8 cellular contexts compared by ENCODE assay signal in the genomic region with DNA sequence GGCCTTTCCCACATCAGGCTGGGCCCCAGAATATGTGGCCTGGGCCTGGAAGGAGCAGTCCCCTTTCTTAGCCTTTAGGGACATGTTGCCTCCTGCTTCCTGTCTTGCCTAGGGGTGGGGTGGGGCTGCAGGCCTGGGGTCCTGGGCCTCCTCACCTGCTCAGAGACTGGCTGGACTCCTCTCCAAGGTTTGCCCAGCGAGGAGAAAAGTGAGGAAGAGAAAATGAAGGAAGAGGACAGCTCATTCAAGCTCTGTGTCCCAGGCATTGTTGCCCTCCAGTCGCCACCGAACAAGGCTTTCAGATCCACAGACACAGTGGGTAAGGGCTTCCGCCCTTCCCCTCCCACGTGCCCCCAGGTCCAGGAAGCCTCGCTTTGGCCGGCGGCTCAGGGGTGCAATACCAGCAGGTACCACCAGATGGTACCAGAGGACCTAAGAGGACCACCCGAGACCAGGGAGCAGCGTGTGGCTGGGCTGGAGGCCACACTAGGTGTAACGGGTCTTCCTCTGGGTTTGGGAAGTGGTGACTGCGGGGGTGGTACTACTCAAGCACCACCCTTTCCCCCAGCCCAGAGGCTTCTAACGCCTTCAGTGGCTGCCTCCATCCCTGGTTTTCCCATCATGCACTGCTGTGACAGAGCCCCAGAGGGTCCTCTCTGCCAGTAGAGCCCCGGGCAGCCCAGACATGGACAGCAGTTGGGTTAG. TPM values are rescaled to one million over a fixed set of nuclear protein-coding genes. Genes with fewer than 3 reads are reported as not detected.
DNase-seq lines count a peak whose midpoint lies in the region; ATAC-seq, FAIRE-seq and TF ChIP-seq lines count a peak whose summit lies in the region.

No MANE protein-coding gene starts in this region.

- no peaks in the 10 kb centered on the region for H3K9me3 ChIP-seq in CD8-positive, alpha-beta memory T cell (ENCODE audit: low read length)
- H3K9me3 ChIP-seq in SJCRH30 (replicated peaks) = no peaks in the 10 kb centered on the region
- H3K9me3 ChIP-seq in ovary = no peaks in the 10 kb centered on the region
- no peaks in the 10 kb centered on the region for H3K9me3 ChIP-seq in transverse colon

- in situ Hi-C loops in transverse colon (cut with MboI; ENCODE audit: low pct_ligation_motif_present in 1 of 4, low pct_unique_long_range_greater_than_20kb in 1 of 4, low sequenced_read_pairs in 3 of 4) = loop anchor here in 3 of 4 donors (5.0 to 10.0 kb wide), 2 partner anchors 117 to 119 kb away; no protein-coding TSS in a partner anchor

- H3K27ac ChIP-seq in CD8-positive, alpha-beta memory T cell (ENCODE audit: low read depth, low read length) = no peak overlapping the region
- no peak overlapping the region for H3K27ac ChIP-seq in SJCRH30
- no peak overlapping the region for H3K27ac ChIP-seq in ovary
- H3K27ac ChIP-seq in transverse colon = no peak overlapping the region

- peak overlapping the region; percentile 80 to 96 (median 90) for H3K27ac Mint-ChIP-seq in CD8-positive, alpha-beta memory T cell

- POLR2A ChIA-PET in CD8-positive, alpha-beta memory T cell (lab: Charles Lee) = interaction anchor here (0.6 to 1.0 kb wide), 3 partner anchors 21 to 261 kb away, joined by 3 to 8 read pairs (median 3); partner anchors contain the start of gene ITPR3

- CTCF ChIA-PET in CD8-positive, alpha-beta memory T cell (lab: Charles Lee) = interaction anchor here (0.7 to 3.9 kb wide), 21 partner anchors 8 to 478 kb away, joined by 3 to 29 read pairs (median 4); partner anchors contain the start of genes ITPR3 and UQCC2

- TF ChIP-seq POLR2A in ovary (IDR thresholded peaks at IDR 0.05) (no peak), transverse colon (IDR thresholded peaks at IDR 0.05) (no peak)

- H3K27me3 Mint-ChIP-seq in CD8-positive, alpha-beta memory T cell = no peaks in the 10 kb centered on the region

- peaks cover 13% of the 10 kb centered on the region for H3K4me1 ChIP-seq in CD8-positive, alpha-beta memory T cell (ENCODE audit: insufficient read depth, low read length)
- H3K4me1 ChIP-seq in SJCRH30 = peaks cover 20% of the 10 kb centered on the region
- peaks cover 13% of the 10 kb centered on the region for H3K4me1 ChIP-seq in ovary (ENCODE audit: insufficient read depth)
- H3K4me1 ChIP-seq in transverse colon = peaks cover 23 to 28% (median 27%) of the 10 kb centered on the region in 4 donors

- peaks cover 14 to 19% (median 16%) of the 10 kb centered on the region in 3 donors for H3K4me1 Mint-ChIP-seq in CD8-positive, alpha-beta memory T cell

- TF ChIP-seq EP300 in ovary (IDR thresholded peaks at IDR 0.05) = no peak
- no peak for TF ChIP-seq EP300 in transverse colon (IDR thresholded peaks at IDR 0.05; ENCODE audit: low read depth)

- TF ChIP-seq CTCF in LNCaP clone FGC (IDR thresholded peaks at IDR 0.05; ENCODE audit: control insufficient read depth, extremely low read depth, insufficient read depth) = peak; percentile 83
- peak; percentile 95 to 99 (median 96) for TF ChIP-seq CTCF in ovary (IDR thresholded peaks at IDR 0.05)
- peak; percentile 97 to 100 (median 99) for TF ChIP-seq CTCF in transverse colon (IDR thresholded peaks at IDR 0.05)

- peak; percentile 47 for ATAC-seq in GM21367 (IDR thresholded peaks at IDR 0.05; ENCODE audit: unreplicated experiment)

- whole genome bisulfite sequencing in ovary, 3 donors = 11 to 12% (median 12%) methylated on average over 14 of the region's 14 CpGs
- 0 to 11% methylated on average over 2 to 14 of the region's 14 CpGs for WGBS in transverse colon (ENCODE audit: low coverage in 1 of 2), 2 donors

- peak overlapping the region; percentile 26 for H3K4me3 ChIP-seq in CD8-positive, alpha-beta memory T cell (ENCODE audit: low read length)
- H3K4me3 ChIP-seq in LNCaP clone FGC (ENCODE audit: low read depth, low read length) = no peak overlapping the region
- 0 out of 2 replicates have a peak overlapping the region, but pooled peaks have one; percentile 9 for H3K4me3 ChIP-seq in SJCRH30
- no peak overlapping the region for H3K4me3 ChIP-seq in ovary
- no peak overlapping the region for H3K4me3 ChIP-seq in transverse colon

- no peaks in the 10 kb centered on the region for H3K27me3 ChIP-seq in CD8-positive, alpha-beta memory T cell (ENCODE audit: insufficient read depth, low read length, poor library complexity, severe bottlenecking)
- no peaks in the 10 kb centered on the region for H3K27me3 ChIP-seq in SJCRH30
- no peaks in the 10 kb centered on the region for H3K27me3 ChIP-seq in ovary
- no peaks in the 10 kb centered on the region for H3K27me3 ChIP-seq in transverse colon

- no peaks in the 10 kb centered on the region for H3K9me3 Mint-ChIP-seq in CD8-positive, alpha-beta memory T cell

- no peaks in the 10 kb centered on the region for H3K36me3 Mint-ChIP-seq in CD8-positive, alpha-beta memory T cell

- intact Hi-C loops in ovary (cut with DNase I) = loop anchor here (5.0 to 10.0 kb wide), 8 partner anchors 37 to 572 kb away; partner anchors contain the start of gene ITPR3 (in 1 of the 4)
- intact Hi-C loops in transverse colon (cut with DNase I; ENCODE audit: low total_unique reads) = loop anchor here (5.0 kb wide), 2 partner anchors 117 to 567 kb away; no protein-coding TSS in a partner anchor

- DNase-seq in CD8-positive, alpha-beta memory T cell = peak; percentile 79 to 92 (median 83)
- DNase-seq in LNCaP clone FGC (ENCODE audit: low read depth) = no peak
- DNase-seq in SJCRH30 = peak; percentile 79 to 89
- DNase-seq in activated gamma-delta T cell treated with Interleukin-2 at 50 U/mL for 16 hours = peak; percentile 91
- peak; percentile 58 to 84 for DNase-seq in frontal cortex (ENCODE audit: low spot score in 2 of 2)
- DNase-seq in ovary = peak; percentile 82 to 90 (median 87)
- DNase-seq in transverse colon = peak; percentile 91

- peak overlapping the region in 5 of 7 donors; percentile 24 to 70 (median 50) for H3K4me3 Mint-ChIP-seq in CD8-positive, alpha-beta memory T cell

- H3K36me3 ChIP-seq in CD8-positive, alpha-beta memory T cell (ENCODE audit: insufficient read depth, low read length) = no peaks in the 10 kb centered on the region
- H3K36me3 ChIP-seq in SJCRH30 (no peaks in the 10 kb centered on the region), ovary (no peaks in the 10 kb centered on the region), transverse colon (no peaks in the 10 kb centered on the region)

- no peak for FAIRE-seq in frontal cortex (lab: Jason Lieb, UNC)

RNA-seq across cellular contexts. Expression of gene BAK1, which starts 5.5 kb away (rescaled TPM):
- 10 to 100 TPM; 48.5 to 50.1 TPM for total RNA-seq in CD8-positive, alpha-beta memory T cell
- 43.4 TPM for polyA plus RNA-seq in CD8-positive, alpha-beta memory T cell
- 22.5 and 24.0 TPM in 2 replicates for total RNA-seq in SJCRH30 (2014; rRNA removed; shearing (Covaris generic))
- total RNA-seq in frontal cortex (2.9 TPM), ovary (10 to 100 TPM in 4 of 7 donors, 1 to 10 TPM in 3; 3.9 to 16.9 (median 10.4) TPM), transverse colon (100 to 1,000 TPM in 1 of 4 donors, 10 to 100 TPM in 3; 52.2 to 134 (median 59.5) TPM)
- 10 to 100 TPM in 1 of 2 donors, 1 to 10 TPM in 1; 9.8 to 12.2 TPM for polyA plus RNA-seq in ovary

RNA-seq across cellular contexts. Expression of gene ITPR3, which starts 35.6 kb away (rescaled TPM):
- total RNA-seq in CD8-positive, alpha-beta memory T cell = 10 to 100 TPM; 42.0 to 43.3 TPM
- 7.9 TPM for polyA plus RNA-seq in CD8-positive, alpha-beta memory T cell
- total RNA-seq in SJCRH30 (2014; rRNA removed; shearing (Covaris generic)) = 2.6 and 2.9 TPM in 2 replicates
- 1.2 TPM for total RNA-seq in frontal cortex
- total RNA-seq in ovary = 10 to 100 TPM in 6 of 7 donors, 1 to 10 TPM in 1; 3.7 to 31.1 (median 20.1) TPM
- 1 to 10 TPM; 3.6 to 6.9 TPM for polyA plus RNA-seq in ovary
- total RNA-seq in transverse colon = 100 to 1,000 TPM; 105 to 262 (median 124) TPM

Comparison
In these comparisons a context has a peak if more than half of its experiments do, and no peak if none do; other contexts are left out.
1. H3K4me3 ChIP-seq: peak in CD8-positive, alpha-beta memory T cell (single experiment) and SJCRH30 (single experiment); none in LNCaP clone FGC (single experiment), ovary (single experiment) and transverse colon (0 of 4).
2. Peak in every context shown above with its lines, with median percentiles within 50 percentile points of each other: CTCF ChIP-seq.